Comparison of ENCODE assay signal across 9 cellular contexts in genomic region chr7:151115121-151115835, GRCh38. TPM values are rescaled to one million over a fixed set of nuclear protein-coding genes. Genes with fewer than 3 reads are reported as not detected.
DNase-seq lines count a peak whose midpoint lies in the region; ATAC-seq and TF ChIP-seq lines count a peak whose summit lies in the region.
"Had no signal": no experiment of that assay in that cellular context is flagged by ENCODE, and none has a peak within 500 bp of the region (broad histone marks: within the 10 kb centered on the region; RNA-seq: fewer than 3 reads in every experiment).

No MANE protein-coding gene starts in this region.

- H3K4me3 ChIP-seq in CD4-positive, CD25-positive, alpha-beta regulatory T cell (ENCODE audit: low read depth, low read length): no peak overlapping the region
- H3K4me3 ChIP-seq in neural cell (ENCODE audit: low read length): peak overlapping the region; percentile 43

- no peak for TF ChIP-seq RAD21 in neural cell (conservative IDR thresholded peaks at IDR 0.05)

- peaks cover 9% of the 10 kb centered on the region for H3K4me1 ChIP-seq in CD4-positive, CD25-positive, alpha-beta regulatory T cell (ENCODE audit: control insufficient read depth, insufficient read depth, low read length, poor library complexity, severe bottlenecking)

- peak in 1 of 3 donors; percentile 48 for DNase-seq in CD4-positive, CD25-positive, alpha-beta regulatory T cell
- DNase-seq in T-helper 17 cell (no peak), COLO829 (ENCODE audit: low spot score) (no peak), Ammon's horn (ENCODE audit: low spot score) (no peak), NOMO-1 treated with dmso at 0.1 percent for 144 hours (lab: John Stamatoyannopoulos, UW; ENCODE audit: unreplicated experiment) (no peak)
- peak in 1 of 3 experiments; percentile 37 for DNase-seq in effector memory CD8-positive, alpha-beta T cell

- H3K9ac ChIP-seq in neural cell (ENCODE audit: low read length): peak overlapping the region; percentile 5

- peaks cover 17% of the 10 kb centered on the region for H3K27me3 Mint-ChIP-seq in CD4-positive, CD25-positive, alpha-beta regulatory T cell
- no peaks in the 10 kb centered on the region for H3K27me3 Mint-ChIP-seq in T-helper 17 cell
- no peaks in the 10 kb centered on the region for H3K27me3 Mint-ChIP-seq in effector memory CD8-positive, alpha-beta T cell

- H4K20me1 ChIP-seq in neural cell (ENCODE audit: insufficient read depth): peaks cover 56% of the 10 kb centered on the region

- H3K27me3 ChIP-seq in CD4-positive, CD25-positive, alpha-beta regulatory T cell (ENCODE audit: control insufficient read depth, insufficient read depth, low read length): no peaks in the 10 kb centered on the region
- peaks cover 23% of the 10 kb centered on the region for H3K27me3 ChIP-seq in neural cell (ENCODE audit: insufficient read depth, low read depth, low read length)

- no peak overlapping the region for H2AFZ ChIP-seq in neural cell (ENCODE audit: low read depth, low read length)

- H3K9me3 Mint-ChIP-seq in CD4-positive, CD25-positive, alpha-beta regulatory T cell: no peaks in the 10 kb centered on the region
- no peaks in the 10 kb centered on the region for H3K9me3 Mint-ChIP-seq in effector memory CD8-positive, alpha-beta T cell

- peaks cover 0 to 23% (median 3%) of the 10 kb centered on the region in 4 donors for H3K4me1 Mint-ChIP-seq in CD4-positive, CD25-positive, alpha-beta regulatory T cell
- peaks cover 19% of the 10 kb centered on the region for H3K4me1 Mint-ChIP-seq in T-helper 17 cell
- peaks cover 11 to 19% of the 10 kb centered on the region in 2 donors for H3K4me1 Mint-ChIP-seq in effector memory CD8-positive, alpha-beta T cell (ENCODE audit: low read depth in 2 of 2)

- no peaks in the 10 kb centered on the region for H3F3A ChIP-seq in neural cell (ENCODE audit: insufficient read depth, low read length, poor library complexity, severe bottlenecking)

- ATAC-seq in CD4-positive, CD25-positive, alpha-beta regulatory T cell (ENCODE audit: low read depth in 2 of 2): peak; percentile 29 to 32
- ATAC-seq in T-helper 17 cell: peak; percentile 48
- peak; percentile 54 for ATAC-seq in effector memory CD8-positive, alpha-beta T cell (replicated peaks)
- no peak for ATAC-seq in GM21526 (IDR thresholded peaks at IDR 0.05; ENCODE audit: low FRiP score, unreplicated experiment)

- H3K27ac ChIP-seq in CD4-positive, CD25-positive, alpha-beta regulatory T cell (ENCODE audit: insufficient read depth, low read length, poor library complexity, severe bottlenecking): no peak overlapping the region
- no peak overlapping the region for H3K27ac ChIP-seq in neural cell (ENCODE audit: low read length)

- no peaks in the 10 kb centered on the region for H3K36me3 ChIP-seq in CD4-positive, CD25-positive, alpha-beta regulatory T cell (ENCODE audit: control insufficient read depth, insufficient read depth, low read length)
- no peaks in the 10 kb centered on the region for H3K36me3 ChIP-seq in neural cell (ENCODE audit: insufficient read depth, low read length)

- no peak overlapping the region for H3K4me2 ChIP-seq in neural cell (ENCODE audit: low read length)

- H3K9me3 ChIP-seq in CD4-positive, CD25-positive, alpha-beta regulatory T cell (ENCODE audit: control insufficient read depth in 2 of 2, low read length in 2 of 2): no peaks in the 10 kb centered on the region
- H3K9me3 ChIP-seq in T-helper 17 cell (ENCODE audit: control insufficient read depth, low read length, poor library complexity, severe bottlenecking) (no peaks in the 10 kb centered on the region), neural cell (ENCODE audit: low read length) (no peaks in the 10 kb centered on the region)

- H3K36me3 Mint-ChIP-seq in CD4-positive, CD25-positive, alpha-beta regulatory T cell: peaks cover under 1% of the 10 kb centered on the region
- peaks cover 6% of the 10 kb centered on the region for H3K36me3 Mint-ChIP-seq in T-helper 17 cell (ENCODE audit: low read depth)
- H3K36me3 Mint-ChIP-seq in effector memory CD8-positive, alpha-beta T cell (ENCODE audit: insufficient read depth): peaks cover 15% of the 10 kb centered on the region

- TF ChIP-seq EP300 in neural cell (conservative IDR thresholded peaks at IDR 0.05; ENCODE audit: poor library complexity, severe bottlenecking): no peak

- peaks cover 21% of the 10 kb centered on the region for H3K79me2 ChIP-seq in neural cell (replicated peaks; ENCODE audit: insufficient read depth, low read length)

- no peak for TF ChIP-seq CTCF in neural cell (IDR thresholded peaks at IDR 0.05; ENCODE audit: poor library complexity, severe bottlenecking)

- H3K9me2 ChIP-seq in neural cell (ENCODE audit: insufficient read depth, low read length): no peaks in the 10 kb centered on the region

- no peak overlapping the region for H3K27ac Mint-ChIP-seq in CD4-positive, CD25-positive, alpha-beta regulatory T cell
- H3K27ac Mint-ChIP-seq in T-helper 17 cell: peak overlapping the region; percentile 4
- peak overlapping the region in 1 of 2 donors; percentile 91 for H3K27ac Mint-ChIP-seq in effector memory CD8-positive, alpha-beta T cell

- H3K4me3 Mint-ChIP-seq in CD4-positive, CD25-positive, alpha-beta regulatory T cell: peak overlapping the region in 3 of 4 donors; percentile 38 to 74 (median 72)
- H3K4me3 Mint-ChIP-seq in T-helper 17 cell: peak overlapping the region; percentile 82
- H3K4me3 Mint-ChIP-seq in effector memory CD8-positive, alpha-beta T cell: peak overlapping the region; percentile 35 to 76

TF ChIP-seq in neural cell, 6 proteins besides CTCF, POLR2A, EP300 and RAD21:
- no peak for TF ChIP-seq REST (IDR thresholded peaks at IDR 0.05; ENCODE audit: borderline replicate concordance)
- TF ChIP-seq MXI1 (conservative IDR thresholded peaks at IDR 0.05; ENCODE audit: poor library complexity, severe bottlenecking): peak; percentile 17
- no peak for TF ChIP-seq TAF1 (IDR thresholded peaks at IDR 0.05; ENCODE audit: low read depth)

RNA-seq across cellular contexts. Expression of gene AGAP3, which starts 29.0 kb away (rescaled TPM):
- total RNA-seq in CD4-positive, CD25-positive, alpha-beta regulatory T cell: 24.7 TPM
- 1 to 10 TPM; 1.9 to 3.2 (median 2.7) TPM for polyA plus RNA-seq in CD4-positive, CD25-positive, alpha-beta regulatory T cell
- total RNA-seq in T-helper 17 cell: 10 to 100 TPM; 45.6 to 53.0 TPM
- 92.9 and 117 TPM in 2 replicates for polyA plus RNA-seq in neural cell
- polyA minus RNA-seq in neural cell: 93.5 and 102 TPM in 2 replicates

RNA-seq across cellular contexts. Expression of gene TMUB1, which starts 32.0 kb away (rescaled TPM):
- total RNA-seq in CD4-positive, CD25-positive, alpha-beta regulatory T cell: 53.9 TPM
- 10 to 100 TPM; 41.1 to 54.6 (median 48.3) TPM for polyA plus RNA-seq in CD4-positive, CD25-positive, alpha-beta regulatory T cell
- total RNA-seq in T-helper 17 cell: 10 to 100 TPM; 46.6 to 52.4 TPM
- 35.2 and 43.9 TPM in 2 replicates for polyA plus RNA-seq in neural cell
- 12.5 and 13.4 TPM in 2 replicates for polyA minus RNA-seq in neural cell

RNA-seq across cellular contexts. Expression of gene FASTK, which starts 34.7 kb away (rescaled TPM):
- total RNA-seq in CD4-positive, CD25-positive, alpha-beta regulatory T cell: 92.4 TPM
- polyA plus RNA-seq in CD4-positive, CD25-positive, alpha-beta regulatory T cell: 10 to 100 TPM; 39.5 to 53.3 (median 46.6) TPM
- total RNA-seq in T-helper 17 cell: 10 to 100 TPM; 67.7 to 82.2 TPM
- polyA plus RNA-seq in neural cell: 147 and 182 TPM in 2 replicates
- polyA minus RNA-seq in neural cell: 45.5 and 52.8 TPM in 2 replicates

RNA-seq across cellular contexts. Expression of gene GBX1, which starts 52.2 kb away (rescaled TPM):
- total RNA-seq in CD4-positive, CD25-positive, alpha-beta regulatory T cell: not detected
- not detected for polyA plus RNA-seq in CD4-positive, CD25-positive, alpha-beta regulatory T cell
- not detected for total RNA-seq in T-helper 17 cell
- polyA plus RNA-seq in neural cell: not detected in 2 replicates
- polyA minus RNA-seq in neural cell: not detected in 2 replicates
- total RNA-seq: activated CD8-positive, alpha-beta memory T cell treated with anti-CD3 and anti-CD28 coated beads for 36 hours had no signal

RNA-seq across cellular contexts. Expression of gene SLC4A2, which starts 55.9 kb away (rescaled TPM):
- 71.7 TPM for total RNA-seq in CD4-positive, CD25-positive, alpha-beta regulatory T cell
- 10 to 100 TPM; 11.6 to 13.9 (median 12.3) TPM for polyA plus RNA-seq in CD4-positive, CD25-positive, alpha-beta regulatory T cell
- 10 to 100 TPM; 48.9 to 61.3 TPM for total RNA-seq in T-helper 17 cell
- 2.4 and 4.8 TPM in 2 replicates for polyA plus RNA-seq in neural cell
- 4.4 and 5.6 TPM in 2 replicates for polyA minus RNA-seq in neural cell
